1 cellular context compared by ENCODE assay signal in the genomic region with DNA sequence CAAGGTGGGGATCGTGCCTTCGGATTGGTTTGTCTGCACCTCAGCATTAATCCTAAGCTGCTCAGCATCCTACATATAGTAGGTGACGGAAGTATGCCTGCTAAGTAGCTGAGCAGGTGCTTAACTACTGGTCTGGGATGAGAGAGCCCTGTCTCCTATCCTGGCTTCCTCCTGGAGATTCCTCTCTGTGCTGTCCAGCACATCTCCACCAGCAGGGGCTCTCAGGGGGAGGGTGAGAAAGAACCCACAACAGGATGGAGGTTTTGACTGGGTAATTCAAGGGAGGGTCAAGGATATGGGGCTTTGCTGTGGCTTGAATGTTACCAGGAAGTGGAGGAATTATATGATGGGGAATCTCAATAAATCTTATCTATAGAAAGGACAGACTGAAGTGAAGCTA.
TF ChIP-seq lines count a peak whose summit lies in the region.

No MANE protein-coding gene starts in this region.

TF ChIP-seq in K562, 482 proteins besides CTCF, POLR2A, EP300 and RAD21:
- no peak for TF ChIP-seq MED1 (CRISPR knock-in tag; IDR thresholded peaks at IDR 0.05; ENCODE audit: borderline replicate concordance)
- no peak for TF ChIP-seq FOS (IDR thresholded peaks at IDR 0.05; ENCODE audit: extremely low read depth, insufficient read length)
- TF ChIP-seq, protein P1, sequence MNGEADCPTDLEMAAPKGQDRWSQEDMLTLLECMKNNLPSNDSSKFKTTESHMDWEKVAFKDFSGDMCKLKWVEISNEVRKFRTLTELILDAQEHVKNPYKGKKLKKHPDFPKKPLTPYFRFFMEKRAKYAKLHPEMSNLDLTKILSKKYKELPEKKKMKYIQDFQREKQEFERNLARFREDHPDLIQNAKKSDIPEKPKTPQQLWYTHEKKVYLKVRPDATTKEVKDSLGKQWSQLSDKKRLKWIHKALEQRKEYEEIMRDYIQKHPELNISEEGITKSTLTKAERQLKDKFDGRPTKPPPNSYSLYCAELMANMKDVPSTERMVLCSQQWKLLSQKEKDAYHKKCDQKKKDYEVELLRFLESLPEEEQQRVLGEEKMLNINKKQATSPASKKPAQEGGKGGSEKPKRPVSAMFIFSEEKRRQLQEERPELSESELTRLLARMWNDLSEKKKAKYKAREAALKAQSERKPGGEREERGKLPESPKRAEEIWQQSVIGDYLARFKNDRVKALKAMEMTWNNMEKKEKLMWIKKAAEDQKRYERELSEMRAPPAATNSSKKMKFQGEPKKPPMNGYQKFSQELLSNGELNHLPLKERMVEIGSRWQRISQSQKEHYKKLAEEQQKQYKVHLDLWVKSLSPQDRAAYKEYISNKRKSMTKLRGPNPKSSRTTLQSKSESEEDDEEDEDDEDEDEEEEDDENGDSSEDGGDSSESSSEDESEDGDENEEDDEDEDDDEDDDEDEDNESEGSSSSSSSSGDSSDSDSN (IDR thresholded peaks at IDR 0.05; ENCODE audit: borderline replicate concordance in 1 of 2, low read depth in 2 of 2, low read length in 2 of 2): no peak
- TF ChIP-seq, protein P2, sequence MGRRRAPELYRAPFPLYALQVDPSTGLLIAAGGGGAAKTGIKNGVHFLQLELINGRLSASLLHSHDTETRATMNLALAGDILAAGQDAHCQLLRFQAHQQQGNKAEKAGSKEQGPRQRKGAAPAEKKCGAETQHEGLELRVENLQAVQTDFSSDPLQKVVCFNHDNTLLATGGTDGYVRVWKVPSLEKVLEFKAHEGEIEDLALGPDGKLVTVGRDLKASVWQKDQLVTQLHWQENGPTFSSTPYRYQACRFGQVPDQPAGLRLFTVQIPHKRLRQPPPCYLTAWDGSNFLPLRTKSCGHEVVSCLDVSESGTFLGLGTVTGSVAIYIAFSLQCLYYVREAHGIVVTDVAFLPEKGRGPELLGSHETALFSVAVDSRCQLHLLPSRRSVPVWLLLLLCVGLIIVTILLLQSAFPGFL (CRISPR knock-in tag; IDR thresholded peaks at IDR 0.05): no peak
- no peak for TF ChIP-seq KDM5B (IDR thresholded peaks at IDR 0.05; ENCODE audit: insufficient replicate concordance, low read depth, low read length)
- TF ChIP-seq, protein P3, sequence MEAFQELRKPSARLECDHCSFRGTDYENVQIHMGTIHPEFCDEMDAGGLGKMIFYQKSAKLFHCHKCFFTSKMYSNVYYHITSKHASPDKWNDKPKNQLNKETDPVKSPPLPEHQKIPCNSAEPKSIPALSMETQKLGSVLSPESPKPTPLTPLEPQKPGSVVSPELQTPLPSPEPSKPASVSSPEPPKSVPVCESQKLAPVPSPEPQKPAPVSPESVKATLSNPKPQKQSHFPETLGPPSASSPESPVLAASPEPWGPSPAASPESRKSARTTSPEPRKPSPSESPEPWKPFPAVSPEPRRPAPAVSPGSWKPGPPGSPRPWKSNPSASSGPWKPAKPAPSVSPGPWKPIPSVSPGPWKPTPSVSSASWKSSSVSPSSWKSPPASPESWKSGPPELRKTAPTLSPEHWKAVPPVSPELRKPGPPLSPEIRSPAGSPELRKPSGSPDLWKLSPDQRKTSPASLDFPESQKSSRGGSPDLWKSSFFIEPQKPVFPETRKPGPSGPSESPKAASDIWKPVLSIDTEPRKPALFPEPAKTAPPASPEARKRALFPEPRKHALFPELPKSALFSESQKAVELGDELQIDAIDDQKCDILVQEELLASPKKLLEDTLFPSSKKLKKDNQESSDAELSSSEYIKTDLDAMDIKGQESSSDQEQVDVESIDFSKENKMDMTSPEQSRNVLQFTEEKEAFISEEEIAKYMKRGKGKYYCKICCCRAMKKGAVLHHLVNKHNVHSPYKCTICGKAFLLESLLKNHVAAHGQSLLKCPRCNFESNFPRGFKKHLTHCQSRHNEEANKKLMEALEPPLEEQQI (IDR thresholded peaks at IDR 0.05): no peak
- no peak for TF ChIP-seq SIN3A (IDR thresholded peaks at IDR 0.05; ENCODE audit: borderline replicate concordance in 2 of 2, control insufficient read depth in 1 of 2, low read depth in 2 of 2, low read length in 2 of 2)
- no peak for TF ChIP-seq SETDB1 (IDR thresholded peaks at IDR 0.05; ENCODE audit: low read length)
- TF ChIP-seq ZNF780A (CRISPR knock-in tag; IDR thresholded peaks at IDR 0.05): no peak
- TF ChIP-seq TARDBP (IDR thresholded peaks at IDR 0.05): no peak
